13 cellular contexts compared by ENCODE assay signal in the genomic region with DNA sequence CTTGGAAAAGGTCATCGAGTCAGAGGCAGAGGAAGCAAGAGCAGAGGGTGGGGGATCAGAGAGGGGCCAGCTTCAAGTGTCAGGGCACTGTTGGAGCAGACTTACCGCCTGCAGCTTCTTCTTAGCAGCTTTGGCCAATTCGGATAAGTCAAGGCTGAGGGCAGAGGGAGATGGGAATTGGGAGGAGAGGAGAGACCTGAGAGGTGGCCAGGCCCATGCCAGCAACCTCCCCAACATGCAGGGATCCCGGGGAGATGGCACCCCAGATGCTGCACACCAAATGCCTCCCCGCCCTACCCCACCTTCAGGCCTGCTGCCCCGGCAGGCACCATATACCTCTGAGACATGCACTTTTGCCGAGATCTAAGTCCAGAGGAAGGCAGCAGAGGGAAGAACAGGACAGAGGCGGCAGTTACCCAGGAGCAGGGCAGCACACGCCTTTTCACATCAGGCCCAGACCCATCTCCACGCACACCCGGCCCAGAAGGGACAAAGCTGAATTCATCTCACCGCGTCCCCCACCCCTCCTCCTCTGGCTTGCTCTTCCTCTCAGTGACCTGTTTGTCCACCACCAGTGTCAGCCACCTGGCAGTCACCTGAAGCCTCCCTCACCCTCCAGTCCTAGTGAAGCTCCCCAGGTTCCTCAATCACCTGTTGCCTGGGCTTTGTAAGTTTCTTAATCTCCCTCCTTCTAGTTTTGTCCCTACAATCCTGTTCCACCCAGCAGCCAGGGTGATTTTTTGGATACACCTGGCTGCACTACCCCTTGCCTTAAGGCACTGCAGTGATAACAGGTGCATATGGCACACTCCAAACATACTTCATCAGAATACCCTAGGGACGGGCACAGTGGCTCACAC.
"Had no signal": no experiment of that assay in that cellular context is flagged by ENCODE, and none has a peak within 500 bp of the region (broad histone marks: within the 10 kb centered on the region; RNA-seq: fewer than 3 reads in every experiment).

No MANE protein-coding gene starts in this region.

- H3K9me3 Mint-ChIP-seq: activated naive CD8-positive, alpha-beta T cell treated with anti-CD3 and anti-CD28 coated beads, Interleukin-2, amount 50 U/mL, for 24 hours; T-helper 1 cell treated with Interleukin-12 subunit alpha and Interleukin-12 subunit beta and Interleukin-4 antibody, amounts not matched to agents 30 μg/mL and 1 μg/mL, for 36 hours; type B pancreatic cell had no signal

- H3K27me3 Mint-ChIP-seq: activated naive CD8-positive, alpha-beta T cell treated with anti-CD3 and anti-CD28 coated beads, Interleukin-2, amount 50 U/mL, for 24 hours; type B pancreatic cell had no signal

- H3K27ac ChIP-seq: parathyroid adenoma had no signal

- H3K4me3 ChIP-seq: skin epidermis had no signal

- H3K27ac Mint-ChIP-seq: T-helper 1 cell treated with Interleukin-12 subunit alpha and Interleukin-12 subunit beta and Interleukin-4 antibody, amounts not matched to agents 30 μg/mL and 1 μg/mL, for 36 hours; type B pancreatic cell had no signal

- H3K9ac ChIP-seq: parathyroid adenoma had no signal

- DNase-seq: activated CD4-positive, CD25-positive, alpha-beta regulatory T cell; activated gamma-delta T cell; activated naive CD8-positive, alpha-beta T cell treated with anti-CD3 and anti-CD28 coated beads, Interleukin-2, amount 50 U/mL, for 24 hours; activated T-cell treated with anti-CD3 and anti-CD28 coated beads, Interleukin-2, amount 50 U/mL, for 48 hours; central memory CD4-positive, alpha-beta T cell; mesendoderm; retina; SHP77 had no signal

- H3K4me3 Mint-ChIP-seq: activated naive CD8-positive, alpha-beta T cell treated with anti-CD3 and anti-CD28 coated beads, Interleukin-2, amount 50 U/mL, for 24 hours; T-helper 1 cell treated with Interleukin-12 subunit alpha and Interleukin-12 subunit beta and Interleukin-4 antibody, amounts not matched to agents 30 μg/mL and 1 μg/mL, for 36 hours; type B pancreatic cell had no signal

- H3K4me1 ChIP-seq: parathyroid adenoma had no signal

- ATAC-seq: activated naive CD8-positive, alpha-beta T cell treated with anti-CD3 and anti-CD28 coated beads, Interleukin-2, amount 50 U/mL, for 24 hours; left ventricle myocardium superior had no signal
